Comparison of ENCODE assay signal across 27 cellular contexts in the genomic region with DNA sequence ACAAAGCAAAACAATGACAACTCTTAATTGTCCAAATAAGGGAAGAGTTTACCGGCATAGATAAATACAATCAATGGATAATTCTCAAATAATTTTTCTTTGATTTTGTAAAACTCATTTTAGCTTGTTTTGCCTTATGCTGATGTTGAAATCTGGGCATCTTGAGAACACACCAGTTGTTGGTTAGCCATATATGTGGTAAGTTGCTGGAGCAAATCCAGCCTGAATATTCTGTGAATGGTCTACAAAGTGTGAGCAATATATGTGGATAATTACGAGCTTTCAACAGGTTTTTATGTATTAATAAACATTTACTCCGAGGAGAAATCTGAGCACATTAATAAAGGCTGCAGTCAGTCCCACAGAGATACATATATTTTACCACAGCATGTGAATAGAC.
"Had no signal": no experiment of that assay in that cellular context is flagged by ENCODE, and none has a peak within 500 bp of the region (broad histone marks: within the 10 kb centered on the region; RNA-seq: fewer than 3 reads in every experiment).

No MANE protein-coding gene starts in this region.

- DNase-seq: activated B cell treated with CpG ODN at 0.5 μM for 24 hours; activated CD4-positive, alpha-beta T cell treated with anti-CD3 and anti-CD28 coated beads for 48 hours; activated CD4-positive, alpha-beta T cell treated with anti-CD3 and anti-CD28 coated beads, Interleukin-2, amount 50 U/mL, for 1 hour; activated CD4-positive, alpha-beta T cell treated with anti-CD3 and anti-CD28 coated beads, Interleukin-2, amount 50 U/mL, for 48 hours; activated CD8-positive, alpha-beta memory T cell treated with anti-CD3 and anti-CD28 coated beads for 24 hours; activated CD8-positive, alpha-beta T cell treated with anti-CD3 and anti-CD28 coated beads for 36 hours; activated effector memory CD4-positive, alpha-beta T cell treated with Interleukin-2 at 50 U/mL for 16 hours; activated gamma-delta T cell treated with Interleukin-2 at 50 U/mL for 16 hours; activated naive CD4-positive, alpha-beta T cell treated with anti-CD3 and anti-CD28 coated beads, Interleukin-2, amount 50 U/mL, for 16 hours; activated naive CD4-positive, alpha-beta T cell treated with Interleukin-2 at 50 U/mL for 16 hours; activated T-cell treated with anti-CD3 and anti-CD28 coated beads, Interleukin-2, amount 50 U/mL, for 4 hours; amygdala; aorta; body of pancreas; central memory CD4-positive, alpha-beta T cell; cerebellar nuclear complex; colonic mucosa; effector CD8-positive, alpha-beta T cell; head of caudate nucleus; T-cell; T-helper 17 cell; T1000; WERI-Rb-1 had no signal

- H3K36me3 ChIP-seq: cardiac muscle cell, colonic mucosa, WERI-Rb-1 had no signal

- H3K9me3 ChIP-seq: colonic mucosa had no signal

- ATAC-seq: activated CD4-positive, CD25-positive, alpha-beta regulatory T cell treated with anti-CD3 and anti-CD28 coated beads, Interleukin-2, amount 50 U/mL, for 24 hours; activated CD8-positive, alpha-beta T cell treated with anti-CD3 and anti-CD28 coated beads for 36 hours; activated T-cell treated with anti-CD3 and anti-CD28 coated beads, Interleukin-2, amount 50 U/mL, for 4 hours; activated T-helper 17 cell treated with anti-CD3 and anti-CD28 coated beads, Interleukin-2, amount 50 U/mL, for 72 hours; body of pancreas; esophagus mucosa; T-cell; T-helper 17 cell had no signal

- H3K27ac ChIP-seq: body of pancreas, cardiac muscle cell, colonic mucosa, WERI-Rb-1 had no signal

- H3K4me3 ChIP-seq: body of pancreas, cardiac muscle cell, colonic mucosa had no signal

- H3K4me1 ChIP-seq: colonic mucosa had no signal

- H3K27me3 ChIP-seq: body of pancreas, cardiac muscle cell, colonic mucosa had no signal
